ENCODE assay signal across 1 cellular context in genomic region chr7:132218876-132219275, GRCh38.
TF ChIP-seq lines count a peak whose summit lies in the region.

No MANE protein-coding gene starts in this region.

TF ChIP-seq in HepG2, 621 proteins besides CTCF, POLR2A, EP300 and RAD21 (continued from another document):
- TF ChIP-seq JDP2 (CRISPR knock-in tag; IDR thresholded peaks at IDR 0.05; ENCODE audit: borderline replicate concordance) (no peak), ZNF556 (CRISPR knock-in tag; IDR thresholded peaks at IDR 0.05; ENCODE audit: borderline replicate concordance) (no peak), IKZF1 (IDR thresholded peaks at IDR 0.05) (no peak), ZNF543 (CRISPR knock-in tag; IDR thresholded peaks at IDR 0.05) (no peak), MAFF (IDR thresholded peaks at IDR 0.05; ENCODE audit: low read depth, low read length) (no peak), MXD1 (CRISPR knock-in tag; IDR thresholded peaks at IDR 0.05) (no peak), ZNF44 (CRISPR knock-in tag; IDR thresholded peaks at IDR 0.05) (no peak), ERF (CRISPR knock-in tag; IDR thresholded peaks at IDR 0.05) (no peak), CCAR2 (optimal IDR thresholded peaks at IDR 0.05; ENCODE audit: low read depth, low read length) (no peak), RBFOX2 (IDR thresholded peaks at IDR 0.05; ENCODE audit: low read depth, low read length) (peak; percentile 52), CCDC6 (CRISPR knock-in tag; IDR thresholded peaks at IDR 0.05) (no peak), RBM39 (IDR thresholded peaks at IDR 0.05; ENCODE audit: low read depth, low read length, poor library complexity, severe bottlenecking) (no peak), ZSCAN22 (CRISPR knock-in tag; IDR thresholded peaks at IDR 0.05) (no peak), SOX5 (CRISPR knock-in tag; IDR thresholded peaks at IDR 0.05; ENCODE audit: borderline replicate concordance) (peak; percentile 93), MYPOP (CRISPR knock-in tag; IDR thresholded peaks at IDR 0.05) (no peak), ZNF883 (CRISPR knock-in tag; IDR thresholded peaks at IDR 0.05; ENCODE audit: not compliant biosample characterization) (no peak), MYNN (CRISPR knock-in tag; IDR thresholded peaks at IDR 0.05; ENCODE audit: low read depth) (no peak), ZNF609 (CRISPR knock-in tag; IDR thresholded peaks at IDR 0.05; ENCODE audit: borderline replicate concordance) (no peak), NAIF1 (CRISPR knock-in tag; IDR thresholded peaks at IDR 0.05; ENCODE audit: borderline replicate concordance) (no peak), NFKB2 (CRISPR knock-in tag; IDR thresholded peaks at IDR 0.05; ENCODE audit: borderline replicate concordance) (no peak), SIX4 (CRISPR knock-in tag; IDR thresholded peaks at IDR 0.05) (peak; percentile 94)
